Comparison of ENCODE assay signal across 12 cellular contexts in the genomic region with DNA sequence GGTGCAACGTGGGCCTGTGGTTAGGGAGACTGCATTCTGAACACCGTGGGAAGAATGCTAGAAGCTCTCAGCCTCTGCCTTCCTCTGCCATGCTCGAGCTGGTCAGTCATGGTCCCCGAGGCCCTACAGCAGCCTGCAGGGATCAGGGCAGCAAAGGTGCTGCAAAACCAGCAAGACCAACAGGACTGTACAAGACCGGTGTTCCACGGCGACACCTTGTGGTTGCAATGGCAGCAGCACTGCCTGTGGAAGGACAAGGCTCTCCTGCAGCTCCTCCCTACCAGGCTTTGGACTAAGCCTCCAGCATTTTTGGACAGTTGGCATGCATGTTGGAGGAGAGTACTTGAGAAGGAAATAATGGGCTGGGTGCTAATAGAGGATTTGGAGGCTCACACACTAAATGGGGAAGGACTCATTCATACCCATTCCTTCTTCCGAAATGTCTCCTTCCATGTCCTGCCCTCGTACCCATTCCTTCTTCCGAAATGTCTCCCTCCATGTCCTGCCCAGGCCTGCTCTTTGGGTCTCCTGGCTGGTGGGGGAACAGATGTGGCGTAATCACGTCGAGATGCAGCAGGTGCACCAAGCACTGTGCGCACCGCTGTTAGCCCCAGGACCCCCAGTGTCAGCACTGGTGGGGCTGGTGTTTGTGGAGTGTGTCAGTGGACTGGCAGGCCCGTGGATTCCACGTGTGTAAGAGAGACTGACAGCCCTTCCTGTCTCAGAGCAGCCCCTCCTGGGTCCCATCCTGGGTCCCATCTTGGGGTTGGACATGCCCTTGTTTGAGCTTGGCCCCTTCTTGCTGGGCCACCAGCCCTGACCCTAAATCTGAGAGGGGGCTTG. TPM values are rescaled to one million over a fixed set of nuclear protein-coding genes. Genes with fewer than 3 reads are reported as not detected.
DNase-seq lines count a peak whose midpoint lies in the region; ATAC-seq, FAIRE-seq and TF ChIP-seq lines count a peak whose summit lies in the region.
"Had no signal": no experiment of that assay in that cellular context is flagged by ENCODE, and none has a peak within 500 bp of the region (broad histone marks: within the 10 kb centered on the region; RNA-seq: fewer than 3 reads in every experiment).

No MANE protein-coding gene starts in this region.

- H3K79me2 ChIP-seq in OCI-LY1 (ENCODE audit: insufficient read depth, low read length), result no peaks in the 10 kb centered on the region

- no peaks in the 10 kb centered on the region; the same call in 1 of the 2 replicates for H3K36me3 ChIP-seq in OCI-LY1 (ENCODE audit: insufficient read depth, low read length)
- H3K36me3 ChIP-seq: neutrophil had no signal

- H3K4me3 ChIP-seq in AG09309 (ENCODE audit: control insufficient read depth, low read depth, low read length) (no peak overlapping the region), OCI-LY1 (ENCODE audit: low read depth, low read length, poor library complexity, severe bottlenecking) (no peak overlapping the region)

- no peaks in the 10 kb centered on the region for H4K20me1 ChIP-seq in OCI-LY1 (ENCODE audit: insufficient read depth, low read length)

- H3K27me3 ChIP-seq in OCI-LY1 (ENCODE audit: insufficient read depth, low read length) (no peaks in the 10 kb centered on the region; the same call in 1 of the 2 replicates), foreskin keratinocyte (peaks cover 3% of the 10 kb centered on the region)

- TF ChIP-seq CTCF in AG09309 (IDR thresholded peaks at IDR 0.05; ENCODE audit: control insufficient read depth, insufficient read depth, low read depth, low read length, missing control alignments) (peak; percentile 14), D721Med (IDR thresholded peaks at IDR 0.05; ENCODE audit: insufficient read depth, missing control alignments) (no peak), OCI-LY1 (IDR thresholded peaks at IDR 0.05; ENCODE audit: low read length) (peak; percentile 29; the same call in 1 of the 2 replicates), foreskin keratinocyte (conservative IDR thresholded peaks at IDR 0.05) (peak; percentile 45)

- DNase-seq in AG09309 (ENCODE audit: low read depth) (no peak), D721Med (ENCODE audit: insufficient read length, low spot score) (peak; percentile 14), foreskin keratinocyte (no peak), NCI-H526 treated with DMSO at 0.1 percent for 48 hours (lab: John Stamatoyannopoulos, UW) (no peak), GM19240 (ENCODE audit: insufficient read length, low spot score) (no peak), occipital lobe (lab: John Stamatoyannopoulos, UW) (no peak)
- DNase-seq: activated CD4-positive, CD25-positive, alpha-beta regulatory T cell treated with anti-CD3 and anti-CD28 coated beads, Interleukin-2, amount 50 U/mL, for 72 hours; anterior cingulate cortex; SIG-M5 had no signal

- H3K27ac ChIP-seq in OCI-LY1 (ENCODE audit: low read depth, low read length, poor library complexity, severe bottlenecking) (no peak overlapping the region), foreskin keratinocyte (no peak overlapping the region)
- H3K27ac ChIP-seq: neutrophil had no signal

- no peak overlapping the region for H3K4me2 ChIP-seq in OCI-LY1 (ENCODE audit: low read length)

- H3K4me1 ChIP-seq in OCI-LY1 (ENCODE audit: insufficient read depth, low read length, severe bottlenecking), result no peaks in the 10 kb centered on the region
- no peaks in the 10 kb centered on the region for H3K4me1 ChIP-seq in foreskin keratinocyte

- H3F3A ChIP-seq in OCI-LY1 (ENCODE audit: insufficient read depth, low read length), result no peaks in the 10 kb centered on the region

- ATAC-seq in foreskin keratinocyte, result no peak

- H3K9me3 ChIP-seq in OCI-LY1 (ENCODE audit: low read length), result peaks cover 19% of the 10 kb centered on the region
- H3K9me3 ChIP-seq: neutrophil had no signal

- no peak overlapping the region for H2AFZ ChIP-seq in OCI-LY1 (ENCODE audit: low read length)

- no peak overlapping the region for H3K9ac ChIP-seq in OCI-LY1 (ENCODE audit: low read length)

- no peak for FAIRE-seq in D721Med (lab: Jason Lieb, UNC)

- no peaks in the 10 kb centered on the region for H3K9me2 ChIP-seq in OCI-LY1 (ENCODE audit: low read depth, low read length)

RNA-seq across cellular contexts. Expression of gene MYT1, which starts 18.6 kb away (rescaled TPM):
- not detected in 2 replicates for total RNA-seq in foreskin keratinocyte
- 0.01 TPM in 1 of 2 replicates, not detected in the other for polyA plus RNA-seq in foreskin keratinocyte
- 5.9 TPM for total RNA-seq in occipital lobe

RNA-seq across cellular contexts. Expression of gene NPBWR2, which starts 38.3 kb away (rescaled TPM):
- total RNA-seq in foreskin keratinocyte (not detected in 2 replicates), occipital lobe (not detected)
- not detected in 2 replicates for polyA plus RNA-seq in foreskin keratinocyte
- total RNA-seq: temporal lobe had no signal
